In genomic region chr9:128271512-128271911, GRCh38 we compare ENCODE assay signal across 18 cellular contexts. TPM values are rescaled to one million over a fixed set of nuclear protein-coding genes. Genes with fewer than 3 reads are reported as not detected.
DNase-seq lines count a peak whose midpoint lies in the region; ATAC-seq, FAIRE-seq and TF ChIP-seq lines count a peak whose summit lies in the region.
"Had no signal": no experiment of that assay in that cellular context is flagged by ENCODE, and none has a peak within 500 bp of the region (broad histone marks: within the 10 kb centered on the region; RNA-seq: fewer than 3 reads in every experiment).

No MANE protein-coding gene starts in this region.

- H3F3A ChIP-seq in Loucy (ENCODE audit: low read depth) = no peaks in the 10 kb centered on the region

- DNase-seq in Calu3 = no peak
- no peak for DNase-seq in endothelial cell (ENCODE audit: low spot score)
- DNase-seq in osteocyte (ENCODE audit: extremely low spot score, unreplicated experiment) = no peak
- no peak for DNase-seq in frontal cortex (ENCODE audit: low spot score in 2 of 2)
- no peak for DNase-seq in cerebellar nuclear complex (lab: John Stamatoyannopoulos, UW)
- DNase-seq: CD8-positive, alpha-beta memory T cell; MV-4-11; NCI-H1417; NCI-H187; NCI-H2107; NCI-H510A treated with DMSO at 0.1 percent for 48 hours; NCI-H774 had no signal

- H4K20me1 ChIP-seq in Loucy (ENCODE audit: insufficient read depth, low read length, poor library complexity, severe bottlenecking) = peaks cover 14% of the 10 kb centered on the region

- intact Hi-C loops in Calu3 (cut with micrococcal nuclease; ENCODE audit: unreplicated experiment) = no loop called here

- H3K9me3 Mint-ChIP-seq in Calu3 (ENCODE audit: low read depth, unreplicated experiment) (no peaks in the 10 kb centered on the region), endothelial cell (ENCODE audit: unreplicated experiment) (no peaks in the 10 kb centered on the region), osteocyte (ENCODE audit: unreplicated experiment) (no peaks in the 10 kb centered on the region)
- H3K9me3 Mint-ChIP-seq: CD8-positive, alpha-beta memory T cell had no signal

- H3K4me3 ChIP-seq in Loucy (ENCODE audit: low read length, poor library complexity, severe bottlenecking) = no peak overlapping the region
- H3K4me3 ChIP-seq: A549, BLaER1 had no signal

- no peak for FAIRE-seq in frontal cortex (lab: Jason Lieb, UNC)
- FAIRE-seq: A549, D721Med had no signal

- H3K27ac Mint-ChIP-seq in Calu3 (ENCODE audit: unreplicated experiment) (peak overlapping the region; percentile 85), endothelial cell (ENCODE audit: unreplicated experiment) (peak overlapping the region; percentile 7), osteocyte (ENCODE audit: unreplicated experiment) (peak overlapping the region; percentile 54)

- no peak overlapping the region for H3K9ac ChIP-seq in Loucy (ENCODE audit: low read depth, low read length, poor library complexity, severe bottlenecking)
- H3K9ac ChIP-seq: BLaER1 had no signal

- no peaks in the 10 kb centered on the region for H3K36me3 ChIP-seq in Loucy (ENCODE audit: insufficient read depth, low read length)

- H3K27me3 ChIP-seq in Loucy (ENCODE audit: insufficient read depth, low read length, poor library complexity, severe bottlenecking) = no peaks in the 10 kb centered on the region
- H3K27me3 ChIP-seq: BLaER1 had no signal

- TF ChIP-seq CTCF in Calu3 (IDR thresholded peaks at IDR 0.05; ENCODE audit: unreplicated experiment) = no peak
- TF ChIP-seq CTCF in Loucy (conservative IDR thresholded peaks at IDR 0.05; ENCODE audit: low read length) = no peak
- TF ChIP-seq CTCF in endothelial cell (IDR thresholded peaks at IDR 0.05; ENCODE audit: unreplicated experiment) = no peak
- no peak for TF ChIP-seq CTCF in osteocyte (IDR thresholded peaks at IDR 0.05)

- peaks cover 58% of the 10 kb centered on the region for H3K36me3 Mint-ChIP-seq in Calu3 (ENCODE audit: insufficient read depth, unreplicated experiment)
- H3K36me3 Mint-ChIP-seq in endothelial cell (ENCODE audit: low read depth, unreplicated experiment) = peaks cover 23% of the 10 kb centered on the region
- H3K36me3 Mint-ChIP-seq in osteocyte (ENCODE audit: unreplicated experiment) = peaks cover 35% of the 10 kb centered on the region

- peaks cover 11% of the 10 kb centered on the region for H3K4me1 Mint-ChIP-seq in Calu3 (ENCODE audit: low read depth, unreplicated experiment)
- peaks cover 12% of the 10 kb centered on the region for H3K4me1 Mint-ChIP-seq in endothelial cell (ENCODE audit: unreplicated experiment)
- peaks cover 24% of the 10 kb centered on the region for H3K4me1 Mint-ChIP-seq in osteocyte (ENCODE audit: unreplicated experiment)

- H3K9me3 ChIP-seq in Loucy (ENCODE audit: insufficient read depth, low read depth, low read length) = no peaks in the 10 kb centered on the region
- H3K9me3 ChIP-seq: A549, BLaER1 had no signal

- H2AFZ ChIP-seq in Loucy (ENCODE audit: low read length) = no peak overlapping the region

- CTCF ChIA-PET in Calu3 (lab: Charles Lee) = no interaction called here

- H3K79me2 ChIP-seq in Loucy (ENCODE audit: insufficient read depth, low read length) = peaks cover 22% of the 10 kb centered on the region

- peak overlapping the region; percentile 9 for H3K4me2 ChIP-seq in Loucy (ENCODE audit: low read depth, low read length, poor library complexity, severe bottlenecking)
- H3K4me2 ChIP-seq: A549, BLaER1 had no signal

- H3K4me1 ChIP-seq in Loucy (ENCODE audit: insufficient read depth, low read length, poor library complexity, severe bottlenecking) = peaks cover 28% of the 10 kb centered on the region

- H3K27me3 Mint-ChIP-seq in Calu3 (ENCODE audit: unreplicated experiment) (no peaks in the 10 kb centered on the region), endothelial cell (ENCODE audit: unreplicated experiment) (peaks cover 8% of the 10 kb centered on the region), osteocyte (ENCODE audit: unreplicated experiment) (no peaks in the 10 kb centered on the region)

- BruUV-seq in Calu3 (replicated peaks; lab: Mats Ljungman, UMichigan) = no TSS peak

- ATAC-seq in HG03520 (IDR thresholded peaks at IDR 0.05; ENCODE audit: unreplicated experiment) (no peak), HG02938 (IDR thresholded peaks at IDR 0.05; ENCODE audit: unreplicated experiment) (no peak)
- ATAC-seq: A549 had no signal

- no peak overlapping the region for H3K4me3 Mint-ChIP-seq in Calu3 (ENCODE audit: low read depth, unreplicated experiment)
- peak overlapping the region; percentile 22 for H3K4me3 Mint-ChIP-seq in endothelial cell (ENCODE audit: unreplicated experiment)
- no peak overlapping the region for H3K4me3 Mint-ChIP-seq in osteocyte (ENCODE audit: unreplicated experiment)
- H3K4me3 Mint-ChIP-seq: CD8-positive, alpha-beta memory T cell had no signal

- H3K9me2 ChIP-seq in Loucy (replicated peaks; ENCODE audit: low read depth, low read length) = no peaks in the 10 kb centered on the region

RNA-seq across cellular contexts. Expression of gene GOLGA2, which starts 4.3 kb away (rescaled TPM):
- total RNA-seq in Calu3 (2022) (69.6 and 77.2 TPM in 2 replicates), endothelial cell (ENCODE audit: unreplicated experiment) (69.4 TPM), osteocyte (176 and 184 TPM in 2 replicates), frontal cortex (40.4 TPM)

RNA-seq across cellular contexts. Expression of gene SWI5, which starts 4.6 kb away (rescaled TPM):
- 9.6 and 9.7 TPM in 2 replicates for total RNA-seq in Calu3 (2022)
- 26.8 TPM for total RNA-seq in endothelial cell (ENCODE audit: unreplicated experiment)
- 24.7 and 26.4 TPM in 2 replicates for total RNA-seq in osteocyte
- total RNA-seq in frontal cortex = 3.7 TPM

RNA-seq across cellular contexts. Expression of gene TRUB2, which starts 50.7 kb away (rescaled TPM):
- total RNA-seq in Calu3 (2022) (22.5 and 25.9 TPM in 2 replicates), endothelial cell (ENCODE audit: unreplicated experiment) (25.8 TPM), osteocyte (27.0 and 27.3 TPM in 2 replicates), frontal cortex (19.6 TPM)

RNA-seq across cellular contexts. Expression of gene COQ4, which starts 51.1 kb away (rescaled TPM):
- 34.0 and 37.3 TPM in 2 replicates for total RNA-seq in Calu3 (2022)
- total RNA-seq in endothelial cell (ENCODE audit: unreplicated experiment) = 46.6 TPM
- total RNA-seq in osteocyte = 38.4 and 39.2 TPM in 2 replicates
- 16.3 TPM for total RNA-seq in frontal cortex

Comparison
In these comparisons a context has a peak if more than half of its experiments do, and no peak if none do; other contexts are left out.
1. H3K27ac Mint-ChIP-seq: peak in every context shown above with its lines; median percentile 85 in Calu3; 54 in osteocyte; 7 in endothelial cell.